Comparison of ENCODE assay signal across 14 cellular contexts in genomic region chr9:133682961-133683493, GRCh38. TPM values are rescaled to one million over a fixed set of nuclear protein-coding genes. Genes with fewer than 3 reads are reported as not detected.
DNase-seq lines count a peak whose midpoint lies in the region; ATAC-seq and TF ChIP-seq lines count a peak whose summit lies in the region.
"Had no signal": no experiment of that assay in that cellular context is flagged by ENCODE, and none has a peak within 500 bp of the region (broad histone marks: within the 10 kb centered on the region; RNA-seq: fewer than 3 reads in every experiment).

No MANE protein-coding gene starts in this region.

- no peaks in the 10 kb centered on the region for H3K36me3 ChIP-seq in right atrium auricular region

- peaks cover 0 to 40% of the 10 kb centered on the region in 2 donors for H3K4me1 ChIP-seq in right atrium auricular region
- H3K4me1 ChIP-seq: A549 had no signal

- no peak overlapping the region for H3K4me3 ChIP-seq in right atrium auricular region
- H3K4me3 ChIP-seq: A549 had no signal

- TF ChIP-seq CTCF in right atrium auricular region (IDR thresholded peaks at IDR 0.05) = no peak

- H3K9me3 ChIP-seq in right atrium auricular region = no peaks in the 10 kb centered on the region
- H3K9me3 ChIP-seq: A549 had no signal

- peaks cover 19% of the 10 kb centered on the region for H3K4me1 Mint-ChIP-seq in T-helper 1 cell treated with Interleukin-12 subunit alpha and Interleukin-12 subunit beta and Interleukin-4 antibody, amounts not matched to agents 30 μg/mL and 1 μg/mL, for 36 hours (ENCODE audit: low read depth)
- H3K4me1 Mint-ChIP-seq in activated T-helper 1 cell treated with anti-CD3 and anti-CD28 coated beads, Interleukin-12 subunit alpha, Interleukin-12 subunit beta, Interleukin-2, Interleukin-4 antibody, amounts not matched to agents 30 ng/mL and 10 ng/mL and 1 ng/mL, durations not matched to agents 14 hours and 24 hours and 36 hours (ENCODE audit: low read depth) = peaks cover 22% of the 10 kb centered on the region
- H3K4me1 Mint-ChIP-seq in stimulated activated memory B cell treated with anti-CD40 and anti-IgM and Interleukin-4, amounts not matched to agents 10 μg/mL and 1 μg/mL and 100 μg/mL, for 72 hours = peaks cover 8% of the 10 kb centered on the region

- H3K27ac ChIP-seq in right atrium auricular region = peak overlapping the region; percentile 43 to 70
- H3K27ac ChIP-seq: A549 had no signal

- DNase-seq in T-helper 1 cell = no peak
- DNase-seq in activated T-helper 1 cell treated with anti-CD3 and anti-CD28 coated beads, Interleukin-12 subunit alpha, Interleukin-12 subunit beta, Interleukin-2, Interleukin-4 antibody, amounts not matched to agents 30 ng/mL and 10 ng/mL and 1 ng/mL, durations not matched to agents 14 hours and 24 hours and 36 hours (ENCODE audit: low spot score) = no peak
- DNase-seq in right atrium auricular region (ENCODE audit: low spot score) = no peak
- no peak for DNase-seq in hippocampal formation (lab: John Stamatoyannopoulos, UW)
- DNase-seq: cerebellar nuclear complex, HFFc6, NCI-H226, nucleus accumbens had no signal

- peak overlapping the region; percentile 88 for H3K4me3 Mint-ChIP-seq in T-helper 1 cell treated with Interleukin-12 subunit alpha and Interleukin-12 subunit beta and Interleukin-4 antibody, amounts not matched to agents 30 μg/mL and 1 μg/mL, for 36 hours
- peak overlapping the region; percentile 71 for H3K4me3 Mint-ChIP-seq in activated T-helper 1 cell treated with anti-CD3 and anti-CD28 coated beads, Interleukin-12 subunit alpha, Interleukin-12 subunit beta, Interleukin-2, Interleukin-4 antibody, amounts not matched to agents 30 ng/mL and 10 ng/mL and 1 ng/mL, durations not matched to agents 14 hours and 24 hours and 36 hours
- no peak overlapping the region for H3K4me3 Mint-ChIP-seq in stimulated activated memory B cell treated with anti-CD40 and anti-IgM and Interleukin-4, amounts not matched to agents 10 μg/mL and 1 μg/mL and 100 μg/mL, for 72 hours
- H3K4me3 Mint-ChIP-seq: HFFc6 had no signal

- no peak for ATAC-seq in stimulated activated memory B cell treated with anti-CD40 and anti-IgM and Interleukin-4, amounts not matched to agents 10 μg/mL and 1 μg/mL and 100 μg/mL, for 72 hours
- ATAC-seq in HG02610 (IDR thresholded peaks at IDR 0.05; ENCODE audit: unreplicated experiment) (no peak), HG03159 (IDR thresholded peaks at IDR 0.05; ENCODE audit: unreplicated experiment) (no peak)
- ATAC-seq: A549 had no signal

- intact Hi-C loops in activated T-helper 1 cell treated with anti-CD3 and anti-CD28 coated beads, Interleukin-12 subunit alpha, Interleukin-12 subunit beta, Interleukin-2, Interleukin-4 antibody, amounts not matched to agents 30 ng/mL and 10 ng/mL and 1 ng/mL, durations not matched to agents 14 hours and 24 hours and 36 hours (cut with micrococcal nuclease) = loop anchor here (2.0 kb wide), 1 partner anchor 20 kb away; no protein-coding TSS in a partner anchor

- no peaks in the 10 kb centered on the region for H3K27me3 Mint-ChIP-seq in T-helper 1 cell treated with Interleukin-12 subunit alpha and Interleukin-12 subunit beta and Interleukin-4 antibody, amounts not matched to agents 30 μg/mL and 1 μg/mL, for 36 hours (ENCODE audit: low read depth)
- no peaks in the 10 kb centered on the region for H3K27me3 Mint-ChIP-seq in activated T-helper 1 cell treated with anti-CD3 and anti-CD28 coated beads, Interleukin-12 subunit alpha, Interleukin-12 subunit beta, Interleukin-2, Interleukin-4 antibody, amounts not matched to agents 30 ng/mL and 10 ng/mL and 1 ng/mL, durations not matched to agents 14 hours and 24 hours and 36 hours (ENCODE audit: insufficient read depth)
- peaks cover 9% of the 10 kb centered on the region for H3K27me3 Mint-ChIP-seq in stimulated activated memory B cell treated with anti-CD40 and anti-IgM and Interleukin-4, amounts not matched to agents 10 μg/mL and 1 μg/mL and 100 μg/mL, for 72 hours

- no peaks in the 10 kb centered on the region for H3K36me3 Mint-ChIP-seq in T-helper 1 cell treated with Interleukin-12 subunit alpha and Interleukin-12 subunit beta and Interleukin-4 antibody, amounts not matched to agents 30 μg/mL and 1 μg/mL, for 36 hours (ENCODE audit: low read depth)
- H3K36me3 Mint-ChIP-seq in activated T-helper 1 cell treated with anti-CD3 and anti-CD28 coated beads, Interleukin-12 subunit alpha, Interleukin-12 subunit beta, Interleukin-2, Interleukin-4 antibody, amounts not matched to agents 30 ng/mL and 10 ng/mL and 1 ng/mL, durations not matched to agents 14 hours and 24 hours and 36 hours (ENCODE audit: low read depth) = no peaks in the 10 kb centered on the region
- no peaks in the 10 kb centered on the region for H3K36me3 Mint-ChIP-seq in stimulated activated memory B cell treated with anti-CD40 and anti-IgM and Interleukin-4, amounts not matched to agents 10 μg/mL and 1 μg/mL and 100 μg/mL, for 72 hours

- no peaks in the 10 kb centered on the region for H3K27me3 ChIP-seq in right atrium auricular region

- peak overlapping the region; percentile 99 for H3K27ac Mint-ChIP-seq in T-helper 1 cell treated with Interleukin-12 subunit alpha and Interleukin-12 subunit beta and Interleukin-4 antibody, amounts not matched to agents 30 μg/mL and 1 μg/mL, for 36 hours
- peak overlapping the region; percentile 95 for H3K27ac Mint-ChIP-seq in activated T-helper 1 cell treated with anti-CD3 and anti-CD28 coated beads, Interleukin-12 subunit alpha, Interleukin-12 subunit beta, Interleukin-2, Interleukin-4 antibody, amounts not matched to agents 30 ng/mL and 10 ng/mL and 1 ng/mL, durations not matched to agents 14 hours and 24 hours and 36 hours
- peak overlapping the region; percentile 51 for H3K27ac Mint-ChIP-seq in stimulated activated memory B cell treated with anti-CD40 and anti-IgM and Interleukin-4, amounts not matched to agents 10 μg/mL and 1 μg/mL and 100 μg/mL, for 72 hours

- no peaks in the 10 kb centered on the region for H3K9me3 Mint-ChIP-seq in T-helper 1 cell treated with Interleukin-12 subunit alpha and Interleukin-12 subunit beta and Interleukin-4 antibody, amounts not matched to agents 30 μg/mL and 1 μg/mL, for 36 hours
- no peaks in the 10 kb centered on the region for H3K9me3 Mint-ChIP-seq in activated T-helper 1 cell treated with anti-CD3 and anti-CD28 coated beads, Interleukin-12 subunit alpha, Interleukin-12 subunit beta, Interleukin-2, Interleukin-4 antibody, amounts not matched to agents 30 ng/mL and 10 ng/mL and 1 ng/mL, durations not matched to agents 14 hours and 24 hours and 36 hours
- H3K9me3 Mint-ChIP-seq in stimulated activated memory B cell treated with anti-CD40 and anti-IgM and Interleukin-4, amounts not matched to agents 10 μg/mL and 1 μg/mL and 100 μg/mL, for 72 hours = no peaks in the 10 kb centered on the region
- H3K9me3 Mint-ChIP-seq: HFFc6 had no signal

RNA-seq across cellular contexts. Expression of gene DBH, which starts 46.9 kb away (rescaled TPM):
- not detected in 2 replicates for total RNA-seq in activated T-helper 1 cell treated with anti-CD3 and anti-CD28 coated beads, Interleukin-12 subunit alpha, Interleukin-12 subunit beta, Interleukin-2, Interleukin-4 antibody, amounts not matched to agents 30 ng/mL and 10 ng/mL and 1 ng/mL, durations not matched to agents 14 hours and 24 hours and 36 hours
- not detected for total RNA-seq in right atrium auricular region
- total RNA-seq: Daoy, HFFc6 had no signal

RNA-seq across cellular contexts. Expression of gene SARDH, which starts 55.1 kb away (rescaled TPM):
- 0.51 and 0.60 TPM in 2 replicates for total RNA-seq in activated T-helper 1 cell treated with anti-CD3 and anti-CD28 coated beads, Interleukin-12 subunit alpha, Interleukin-12 subunit beta, Interleukin-2, Interleukin-4 antibody, amounts not matched to agents 30 ng/mL and 10 ng/mL and 1 ng/mL, durations not matched to agents 14 hours and 24 hours and 36 hours
- total RNA-seq in right atrium auricular region = under 1 TPM; 0.63 to 0.94 TPM
